In genomic region chr12:124451637-124452243, GRCh38 we compare ENCODE assay signal across 17 cellular contexts.
DNase-seq lines count a peak whose midpoint lies in the region; ATAC-seq and TF ChIP-seq lines count a peak whose summit lies in the region.
"Had no signal": no experiment of that assay in that cellular context is flagged by ENCODE, and none has a peak within 500 bp of the region (broad histone marks: within the 10 kb centered on the region; RNA-seq: fewer than 3 reads in every experiment).

No MANE protein-coding gene starts in this region.

- no peak overlapping the region for H2BK15ac ChIP-seq in mesenchymal stem cell (ENCODE audit: low read depth, poor library complexity, severe bottlenecking)

- no peak overlapping the region for H4K8ac ChIP-seq in mesenchymal stem cell (ENCODE audit: low read length)

- H3K79me2 ChIP-seq in mammary epithelial cell (ENCODE audit: insufficient read depth, low read length), result peaks cover 13% of the 10 kb centered on the region

- WGBS in mesenchymal stem cell, result 80% methylated on average over 12 of the region's 12 CpGs
- 76% methylated on average over 8 of the region's 12 CpGs for WGBS in mammary epithelial cell (ENCODE audit: low coverage, missing lambda C conversion rate)

- no peak overlapping the region for H2AFZ ChIP-seq in mesenchymal stem cell (ENCODE audit: low read depth, low read length)
- H2AFZ ChIP-seq in mammary epithelial cell (ENCODE audit: low read depth, low read length), result no peak overlapping the region

- intact Hi-C loops in mammary epithelial cell (cut with micrococcal nuclease), result no loop called here

- CTCF ChIA-PET in RWPE1 (lab: Yijun Ruan, JAX) (interaction anchor here (0.6 kb wide), 1 partner anchor 247 kb away, joined by 4 read pairs; no protein-coding TSS in a partner anchor), mammary epithelial cell (lab: Charles Lee; ENCODE audit: low non-redundant PET) (no interaction called here)

- no peak overlapping the region for H2AK5ac ChIP-seq in mesenchymal stem cell (ENCODE audit: low read length, severe bottlenecking)

- TF ChIP-seq CTCF in RWPE1 (conservative IDR thresholded peaks at IDR 0.05; ENCODE audit: low read depth) (no peak), mammary epithelial cell (conservative IDR thresholded peaks at IDR 0.05 in 1 of 2, IDR thresholded peaks at IDR 0.05 in 1 of 2; ENCODE audit: extremely low read depth in 1 of 2, insufficient read depth in 1 of 2, low read depth in 1 of 2, low read length in 2 of 2) (no peak)

- no peak overlapping the region for H2BK120ac ChIP-seq in mesenchymal stem cell (ENCODE audit: low read depth, low read length)

- peak overlapping the region in 1 of 2 experiments; percentile 31 for H2BK12ac ChIP-seq in mesenchymal stem cell (ENCODE audit: low read length in 2 of 2)

- no peak overlapping the region for H3K4me2 ChIP-seq in mesenchymal stem cell (ENCODE audit: low read length, poor library complexity, severe bottlenecking)
- no peak overlapping the region for H3K4me2 ChIP-seq in mammary epithelial cell (ENCODE audit: insufficient read depth, low read depth, low read length)

- H3K23ac ChIP-seq in mesenchymal stem cell (ENCODE audit: low read length in 2 of 2), result no peak overlapping the region

- no peak overlapping the region for H3K4me3 Mint-ChIP-seq in stimulated activated naive CD8-positive, alpha-beta T cell treated with anti-CD3 and anti-CD28 coated beads, Interleukin-15, Interleukin-2, amounts not matched to agents 100 ng/mL and 50 ng/mL, for 24 hours
- peak overlapping the region in 1 of 2 donors; percentile 15 for H3K4me3 Mint-ChIP-seq in stimulated activated naive CD8-positive, alpha-beta T cell treated with anti-CD3 and anti-CD28 coated beads, Interleukin-15, amount 100 ng/mL, for 72 hours

- peak overlapping the region; percentile 38 to 58 for H3K18ac ChIP-seq in mesenchymal stem cell (ENCODE audit: low read depth in 1 of 2, low read length in 2 of 2)

- H4K20me1 ChIP-seq in mammary epithelial cell (ENCODE audit: insufficient read depth, low read length), result no peaks in the 10 kb centered on the region

- H3K27me3 Mint-ChIP-seq in stimulated activated naive CD8-positive, alpha-beta T cell treated with anti-CD3 and anti-CD28 coated beads, Interleukin-15, Interleukin-2, amounts not matched to agents 100 ng/mL and 50 ng/mL, for 24 hours, result no peaks in the 10 kb centered on the region
- no peaks in the 10 kb centered on the region for H3K27me3 Mint-ChIP-seq in stimulated activated naive CD8-positive, alpha-beta T cell treated with anti-CD3 and anti-CD28 coated beads, Interleukin-15, amount 100 ng/mL, for 72 hours

- dilution Hi-C loops in mammary epithelial cell (cut with HindIII; ENCODE audit: low sequenced_read_pairs), result no loop called here

- H3K9ac ChIP-seq in mesenchymal stem cell (ENCODE audit: low read length), result no peak overlapping the region
- H3K9ac ChIP-seq in mammary epithelial cell (ENCODE audit: insufficient read depth, low read length), result no peak overlapping the region

- peaks cover 47 to 84% of the 10 kb centered on the region in 2 experiments for H3K36me3 ChIP-seq in mesenchymal stem cell (ENCODE audit: control insufficient read depth in 1 of 2, insufficient read depth in 2 of 2, low read depth in 1 of 2, low read length in 2 of 2)
- H3K36me3 ChIP-seq in mammary epithelial cell (ENCODE audit: insufficient read depth, low read length), result peaks cover 8% of the 10 kb centered on the region
- H3K36me3 ChIP-seq: ovary, uterus had no signal

- H3K79me1 ChIP-seq in mesenchymal stem cell (replicated peaks; ENCODE audit: low read length, poor library complexity, severe bottlenecking), result peaks cover 43% of the 10 kb centered on the region

- H4K91ac ChIP-seq in mesenchymal stem cell (ENCODE audit: low read length), result no peak overlapping the region

- H3K14ac ChIP-seq in mesenchymal stem cell (ENCODE audit: low read length in 2 of 2), result no peak overlapping the region

- H3K27ac ChIP-seq in RWPE1 (peak overlapping the region; percentile 2; the same call in 1 of the 2 replicates), mesenchymal stem cell (ENCODE audit: low read length, poor library complexity, severe bottlenecking) (no peak overlapping the region), mammary epithelial cell (ENCODE audit: insufficient read depth, low read depth, low read length) (no peak overlapping the region)
- H3K27ac ChIP-seq: brain microvascular endothelial cell, ovary, SK-N-MC had no signal

- no TSS peak for BruUV-seq in mammary epithelial cell (replicated peaks; lab: Mats Ljungman, UMichigan)

- H3K9me3 Mint-ChIP-seq in stimulated activated naive CD8-positive, alpha-beta T cell treated with anti-CD3 and anti-CD28 coated beads, Interleukin-15, Interleukin-2, amounts not matched to agents 100 ng/mL and 50 ng/mL, for 24 hours, result no peaks in the 10 kb centered on the region
- no peaks in the 10 kb centered on the region for H3K9me3 Mint-ChIP-seq in stimulated activated naive CD8-positive, alpha-beta T cell treated with anti-CD3 and anti-CD28 coated beads, Interleukin-15, amount 100 ng/mL, for 72 hours

- peak overlapping the region in 1 of 2 experiments; percentile 7 for H3K4ac ChIP-seq in mesenchymal stem cell (ENCODE audit: low read depth in 1 of 2, low read length in 2 of 2)

- POLR2A ChIA-PET in RWPE1 (lab: Yijun Ruan, JAX; ENCODE audit: low non-redundant PET), result no interaction called here

- no peak overlapping the region for H2BK5ac ChIP-seq in mesenchymal stem cell (ENCODE audit: low read depth, low read length, poor library complexity, severe bottlenecking)

- DNase-seq in stimulated activated naive CD8-positive, alpha-beta T cell treated with anti-CD3 and anti-CD28 coated beads, Interleukin-15, amount 100 ng/mL, for 72 hours, result no peak
- DNase-seq in RWPE1 (ENCODE audit: low spot score) (no peak), mesenchymal stem cell (no peak), mammary epithelial cell (no peak)
- DNase-seq: activated effector memory CD4-positive, alpha-beta T cell treated with Interleukin-2 at 50 U/mL for 16 hours; brain microvascular endothelial cell; head of caudate nucleus; Karpas-422; NCI-H1436; NCI-H446 treated with DMSO at 0.1 percent for 48 hours; ovary; uterus had no signal

- H3K36me3 Mint-ChIP-seq in stimulated activated naive CD8-positive, alpha-beta T cell treated with anti-CD3 and anti-CD28 coated beads, Interleukin-15, Interleukin-2, amounts not matched to agents 100 ng/mL and 50 ng/mL, for 24 hours (ENCODE audit: low read depth), result peaks cover 26% of the 10 kb centered on the region

- no peaks in the 10 kb centered on the region for H3K27me3 ChIP-seq in mesenchymal stem cell (ENCODE audit: control insufficient read depth in 1 of 2, insufficient read depth in 1 of 2, low read length in 2 of 2)
- no peaks in the 10 kb centered on the region for H3K27me3 ChIP-seq in mammary epithelial cell (ENCODE audit: insufficient read depth, low read length)
- H3K27me3 ChIP-seq: brain microvascular endothelial cell, ovary, uterus had no signal

- H3K4me3 ChIP-seq in mesenchymal stem cell (ENCODE audit: insufficient read depth in 1 of 2, low read depth in 1 of 2, low read length in 2 of 2), result no peak overlapping the region
- no peak overlapping the region for H3K4me3 ChIP-seq in mammary epithelial cell (replicated peaks in 1 of 3; ENCODE audit: insufficient read depth in 1 of 3, low read depth in 2 of 3, low read length in 3 of 3)
- H3K4me3 ChIP-seq: ovary, SK-N-MC, uterus had no signal

- ATAC-seq in stimulated activated naive CD8-positive, alpha-beta T cell treated with anti-CD3 and anti-CD28 coated beads, Interleukin-15, amount 100 ng/mL, for 72 hours, result no peak
- no peak for ATAC-seq in GM18519 (IDR thresholded peaks at IDR 0.05; ENCODE audit: low FRiP score, unreplicated experiment)
- ATAC-seq in HG03432 (IDR thresholded peaks at IDR 0.05; ENCODE audit: unreplicated experiment), result no peak
- ATAC-seq in HG03095 (IDR thresholded peaks at IDR 0.05; ENCODE audit: unreplicated experiment), result no peak

- H3K4me1 Mint-ChIP-seq in stimulated activated naive CD8-positive, alpha-beta T cell treated with anti-CD3 and anti-CD28 coated beads, Interleukin-15, Interleukin-2, amounts not matched to agents 100 ng/mL and 50 ng/mL, for 24 hours (ENCODE audit: low read depth), result peaks cover 60% of the 10 kb centered on the region
- peaks cover 60% of the 10 kb centered on the region for H3K4me1 Mint-ChIP-seq in stimulated activated naive CD8-positive, alpha-beta T cell treated with anti-CD3 and anti-CD28 coated beads, Interleukin-15, amount 100 ng/mL, for 72 hours

- H3K4me1 ChIP-seq in mesenchymal stem cell (ENCODE audit: control insufficient read depth, insufficient read depth, low read depth, low read length) (peaks cover 51% of the 10 kb centered on the region), mammary epithelial cell (ENCODE audit: insufficient read depth, low read length) (no peaks in the 10 kb centered on the region)

- H3K27ac Mint-ChIP-seq in stimulated activated naive CD8-positive, alpha-beta T cell treated with anti-CD3 and anti-CD28 coated beads, Interleukin-15, Interleukin-2, amounts not matched to agents 100 ng/mL and 50 ng/mL, for 24 hours, result peak overlapping the region; percentile 61
- peak overlapping the region in 1 of 2 donors; percentile 34 for H3K27ac Mint-ChIP-seq in stimulated activated naive CD8-positive, alpha-beta T cell treated with anti-CD3 and anti-CD28 coated beads, Interleukin-15, amount 100 ng/mL, for 72 hours

- H3K9me3 ChIP-seq in mesenchymal stem cell (ENCODE audit: control insufficient read depth, low read length), result no peaks in the 10 kb centered on the region
- H3K9me3 ChIP-seq in mammary epithelial cell (replicated peaks; ENCODE audit: insufficient read depth, low read length), result no peaks in the 10 kb centered on the region
- H3K9me3 ChIP-seq: ovary, uterus had no signal

- in situ Hi-C loops in mammary epithelial cell (cut with MboI; ENCODE audit: low sequenced_read_pairs in 2 of 2), result no loop called here
